15 cellular contexts compared by ENCODE assay signal in the genomic region with DNA sequence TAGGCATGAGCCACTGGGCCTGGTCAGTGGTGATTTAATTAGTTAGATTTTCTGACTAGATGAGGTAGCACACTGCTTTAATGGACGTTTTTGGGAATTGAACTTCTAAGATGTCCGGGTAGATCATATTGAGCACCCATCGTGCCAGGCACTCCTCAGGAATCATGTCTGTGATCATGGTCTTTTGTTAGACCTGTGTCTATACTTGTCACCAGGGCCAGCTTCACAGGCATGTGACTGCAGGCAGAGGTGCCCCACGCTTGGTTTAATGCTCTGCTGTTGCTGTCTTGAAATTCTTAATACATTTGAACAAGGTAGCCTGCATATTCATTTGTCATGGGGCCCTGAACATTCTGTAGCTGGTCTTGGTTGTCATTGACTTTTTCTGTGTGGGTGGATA. TPM values are rescaled to one million over a fixed set of nuclear protein-coding genes. Genes with fewer than 3 reads are reported as not detected.
DNase-seq lines count a peak whose midpoint lies in the region; ATAC-seq and TF ChIP-seq lines count a peak whose summit lies in the region.
"Had no signal": no experiment of that assay in that cellular context is flagged by ENCODE, and none has a peak within 500 bp of the region (broad histone marks: within the 10 kb centered on the region; RNA-seq: fewer than 3 reads in every experiment).

No MANE protein-coding gene starts in this region.

- WGBS in psoas muscle, 3 donors = 43 to 60% (median 53%) methylated on average over 4 of the region's 4 CpGs

- peak overlapping the region; percentile 69 for H3K27ac ChIP-seq in left ventricle myocardium inferior (replicated peaks)
- H3K27ac ChIP-seq in psoas muscle = peak overlapping the region; percentile 69
- H3K27ac ChIP-seq: BLaER1 treated with 17β-estradiol and CSF1 and Interleukin-3, amounts not matched to agents 10 nM and 100 nM had no signal

- H3K4me1 Mint-ChIP-seq in T-helper 17 cell = peaks cover 18% of the 10 kb centered on the region

- H3K9me3 ChIP-seq in left ventricle myocardium inferior (replicated peaks) = no peaks in the 10 kb centered on the region
- no peaks in the 10 kb centered on the region for H3K9me3 ChIP-seq in psoas muscle
- no peaks in the 10 kb centered on the region for H3K9me3 ChIP-seq in T-helper 17 cell (ENCODE audit: control insufficient read depth, low read length, poor library complexity, severe bottlenecking)
- H3K9me3 ChIP-seq: HAP-1 had no signal

- no peak for DNase-seq in Right ventricle myocardium superior
- no peak for DNase-seq in left cardiac atrium
- DNase-seq in left ventricle myocardium inferior = no peak
- DNase-seq in psoas muscle = no peak
- DNase-seq in NCI-H446 (lab: John Stamatoyannopoulos, UW) = no peak
- no peak for DNase-seq in T-helper 17 cell
- DNase-seq: ACHN; CD4-positive, CD25-positive, alpha-beta regulatory T cell; DMS53; GF-D8 had no signal

- H3K27me3 Mint-ChIP-seq in T-helper 17 cell = no peaks in the 10 kb centered on the region
- H3K27me3 Mint-ChIP-seq: CD4-positive, CD25-positive, alpha-beta regulatory T cell had no signal

- H3K27me3 ChIP-seq in left ventricle myocardium inferior (ENCODE audit: low read depth) = no peaks in the 10 kb centered on the region
- no peaks in the 10 kb centered on the region for H3K27me3 ChIP-seq in psoas muscle (ENCODE audit: insufficient read depth in 3 of 3, low read length in 2 of 3)
- H3K27me3 ChIP-seq: BLaER1 treated with 17β-estradiol and CSF1 and Interleukin-3, amounts not matched to agents 10 nM and 100 nM had no signal

- no peak overlapping the region for H3K4me3 Mint-ChIP-seq in T-helper 17 cell
- H3K4me3 Mint-ChIP-seq: CD4-positive, CD25-positive, alpha-beta regulatory T cell had no signal

- TF ChIP-seq CTCF in left ventricle myocardium inferior (IDR thresholded peaks at IDR 0.05; ENCODE audit: borderline replicate concordance) (no peak), psoas muscle (IDR thresholded peaks at IDR 0.05) (no peak)

- H3K27ac Mint-ChIP-seq in T-helper 17 cell = no peak overlapping the region
- H3K27ac Mint-ChIP-seq: CD4-positive, CD25-positive, alpha-beta regulatory T cell had no signal

- intact Hi-C loops in Right ventricle myocardium superior (cut with DNase I) = loop anchor here (10.0 kb wide), 1 partner anchor 52 kb away; no protein-coding TSS in a partner anchor
- intact Hi-C loops in left cardiac atrium (cut with DNase I) = no loop called here
- intact Hi-C loops in left ventricle myocardium inferior (cut with micrococcal nuclease) = no loop called here
- intact Hi-C loops in psoas muscle (cut with DNase I) = no loop called here

- peaks cover 68% of the 10 kb centered on the region for H3K4me1 ChIP-seq in left ventricle myocardium inferior
- H3K4me1 ChIP-seq in psoas muscle = peaks cover 51% of the 10 kb centered on the region

- H3K36me3 Mint-ChIP-seq in T-helper 17 cell (ENCODE audit: low read depth) = no peaks in the 10 kb centered on the region

- H3K36me3 ChIP-seq in left ventricle myocardium inferior (no peaks in the 10 kb centered on the region), psoas muscle (ENCODE audit: insufficient read depth in 1 of 2, low read depth in 1 of 2) (no peaks in the 10 kb centered on the region)
- H3K36me3 ChIP-seq: HAP-1 had no signal

- ATAC-seq in Right ventricle myocardium superior (ENCODE audit: poor library complexity) (peak; percentile 69), left cardiac atrium (no peak), psoas muscle (peak; percentile 74 to 89 (median 85)), HG03045 (IDR thresholded peaks at IDR 0.05; ENCODE audit: unreplicated experiment) (no peak), T-helper 17 cell (no peak)

- H3K4me3 ChIP-seq in left ventricle myocardium inferior = no peak overlapping the region
- no peak overlapping the region for H3K4me3 ChIP-seq in psoas muscle
- H3K4me3 ChIP-seq: BLaER1 treated with 17β-estradiol and CSF1 and Interleukin-3, amounts not matched to agents 10 nM and 100 nM; HAP-1 had no signal

RNA-seq across cellular contexts. Expression of gene UBE4B, which starts 19.6 kb away (rescaled TPM):
- 74.3 TPM for total RNA-seq in Right ventricle myocardium superior
- 10 to 100 TPM; 42.9 to 47.8 TPM for total RNA-seq in left cardiac atrium
- 80.3 TPM for total RNA-seq in left ventricle myocardium inferior
- total RNA-seq in psoas muscle = 10 to 100 TPM; 48.3 to 90.9 (median 60.7) TPM
- polyA plus RNA-seq in psoas muscle = 10 to 100 TPM; 28.8 to 88.0 (median 29.8) TPM
- total RNA-seq in T-helper 17 cell = 10 to 100 TPM; 34.3 to 36.8 TPM

RNA-seq across cellular contexts. Expression of gene RBP7, which starts 55.3 kb away (rescaled TPM):
- total RNA-seq in Right ventricle myocardium superior (30.2 TPM), left cardiac atrium (10 to 100 TPM; 24.8 to 29.9 TPM), left ventricle myocardium inferior (23.1 TPM), psoas muscle (10 to 100 TPM in 1 of 4 donors, 1 to 10 TPM in 2, under 1 TPM in 1; 0.89 to 13.9 (median 5.4) TPM), T-helper 17 cell (1 to 10 TPM in 1 of 2 donors, not detected in 1; 1.1 TPM)
- 10 to 100 TPM in 1 of 3 donors, 1 to 10 TPM in 2; 7.0 to 10.4 (median 7.2) TPM for polyA plus RNA-seq in psoas muscle
- total RNA-seq: A172; CD4-positive, CD25-positive, alpha-beta regulatory T cell; HT1080 had no signal
- polyA plus RNA-seq: CD4-positive, CD25-positive, alpha-beta regulatory T cell had no signal

Comparison
In these comparisons a context has a peak if more than half of its experiments do, and no peak if none do; other contexts are left out.
1. ATAC-seq: peak in Right ventricle myocardium superior (single experiment) and psoas muscle (4 of 4); none in left cardiac atrium (0 of 2), HG03045 (single experiment) and T-helper 17 cell (single experiment).